Comparison of ENCODE assay signal across 8 cellular contexts in genomic region chr13:102402292-102402691, GRCh38. TPM values are rescaled to one million over a fixed set of nuclear protein-coding genes. Genes with fewer than 3 reads are reported as not detected.
DNase-seq lines count a peak whose midpoint lies in the region; ATAC-seq lines count a peak whose summit lies in the region.

No MANE protein-coding gene starts in this region.

- ATAC-seq in HG02973 (IDR thresholded peaks at IDR 0.05; ENCODE audit: unreplicated experiment), result peak; percentile 76
- no peak for ATAC-seq in HG03196 (IDR thresholded peaks at IDR 0.05; ENCODE audit: unreplicated experiment)
- no peak for ATAC-seq in HG03025 (IDR thresholded peaks at IDR 0.05; ENCODE audit: low FRiP score, unreplicated experiment)

- DNase-seq in Daoy (ENCODE audit: low read depth) (peak; percentile 48), activated T-cell treated with anti-CD3 and anti-CD28 coated beads for 4 hours (peak; percentile 24), fibroblast of the conjunctiva (ENCODE audit: low read depth) (peak; percentile 35), nucleus accumbens (lab: John Stamatoyannopoulos, UW) (peak in 45 of 56 donors; percentile 2 to 81 (median 39)), activated gamma-delta T cell (lab: John Stamatoyannopoulos, UW) (no peak)

RNA-seq across cellular contexts. Expression of gene FGF14, which starts 0.4 kb away (rescaled TPM):
- total RNA-seq in Daoy (2014; rRNA removed; shearing (Covaris generic)), result 0.06 TPM in 1 of 2 replicates, not detected in the other
